In the genomic region with DNA sequence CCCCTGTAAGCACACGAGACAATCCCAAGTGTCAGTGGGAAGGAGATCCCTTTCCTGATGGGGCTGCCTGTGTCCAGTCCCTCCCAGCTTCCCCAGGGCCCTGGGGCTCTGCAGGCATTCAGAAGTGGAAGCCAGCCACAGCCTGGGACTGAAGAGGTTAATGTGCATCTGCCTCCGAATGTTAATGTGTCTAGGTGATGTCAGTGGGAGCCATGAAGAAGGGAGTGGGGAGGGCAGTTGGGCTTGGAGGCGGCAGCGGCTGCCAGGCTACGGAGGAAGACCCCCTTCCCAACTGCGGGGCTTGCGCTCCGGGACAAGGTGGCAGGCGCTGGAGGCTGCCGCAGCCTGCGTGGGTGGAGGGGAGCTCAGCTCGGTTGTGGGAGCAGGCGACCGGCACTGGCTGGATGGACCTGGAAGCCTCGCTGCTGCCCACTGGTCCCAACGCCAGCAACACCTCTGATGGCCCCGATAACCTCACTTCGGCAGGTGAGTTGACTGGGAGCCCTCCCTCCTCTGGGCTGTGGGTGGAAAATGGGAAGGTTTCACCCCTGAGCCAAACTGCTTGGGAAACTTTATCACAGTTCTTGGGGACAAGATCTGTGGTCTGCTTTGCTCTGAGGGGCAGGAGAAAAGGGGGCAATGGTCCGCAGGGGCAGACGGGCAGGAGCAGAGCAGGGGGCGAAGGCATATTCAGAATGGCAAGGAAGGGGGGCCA, we compare ENCODE assay signal across 2 cellular contexts.
TF ChIP-seq lines count a peak whose summit lies in the region.

A gene with protein sequence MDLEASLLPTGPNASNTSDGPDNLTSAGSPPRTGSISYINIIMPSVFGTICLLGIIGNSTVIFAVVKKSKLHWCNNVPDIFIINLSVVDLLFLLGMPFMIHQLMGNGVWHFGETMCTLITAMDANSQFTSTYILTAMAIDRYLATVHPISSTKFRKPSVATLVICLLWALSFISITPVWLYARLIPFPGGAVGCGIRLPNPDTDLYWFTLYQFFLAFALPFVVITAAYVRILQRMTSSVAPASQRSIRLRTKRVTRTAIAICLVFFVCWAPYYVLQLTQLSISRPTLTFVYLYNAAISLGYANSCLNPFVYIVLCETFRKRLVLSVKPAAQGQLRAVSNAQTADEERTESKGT (plus strand): TSS at position 236 of the 715 bp plus-strand sequence. CDS start 169 bp downstream, at position 405.

TF ChIP-seq in endothelial cell of umbilical vein, 7 proteins besides CTCF, POLR2A, EP300 and RAD21:
- TF ChIP-seq MYC (IDR thresholded peaks at IDR 0.05; ENCODE audit: low read depth, low read length) (no peak), EZH2 (IDR thresholded peaks at IDR 0.05; ENCODE audit: borderline replicate concordance, low read depth, low read length, severe bottlenecking) (peak; percentile 7)

TF ChIP-seq in neural cell, 6 proteins besides CTCF, POLR2A, EP300 and RAD21:
- TF ChIP-seq MXI1 (conservative IDR thresholded peaks at IDR 0.05; ENCODE audit: poor library complexity, severe bottlenecking) = peak; percentile 25
- no peak for TF ChIP-seq TAF1 (IDR thresholded peaks at IDR 0.05; ENCODE audit: low read depth)
- TF ChIP-seq REST (IDR thresholded peaks at IDR 0.05; ENCODE audit: borderline replicate concordance) = peak; percentile 14
